28 cellular contexts compared by ENCODE assay signal in the genomic region with DNA sequence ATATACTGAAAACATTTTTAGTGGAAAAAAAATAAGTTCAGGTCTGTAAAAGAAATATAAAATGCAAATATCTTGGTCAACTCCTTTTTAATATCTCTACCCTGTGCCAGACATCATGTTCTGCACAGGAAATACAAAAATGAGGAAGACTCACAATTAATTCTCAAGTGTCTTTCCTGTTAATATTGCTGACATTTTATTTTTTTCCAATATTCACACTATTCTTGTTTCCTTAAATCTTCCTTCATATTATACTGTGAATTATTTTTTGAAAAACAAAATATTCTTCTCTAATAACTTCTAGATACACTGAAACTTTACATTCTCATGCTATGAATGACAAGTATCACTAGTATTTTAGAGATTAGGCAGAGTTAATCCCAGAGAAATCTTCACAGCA.
"Had no signal": no experiment of that assay in that cellular context is flagged by ENCODE, and none has a peak within 500 bp of the region (broad histone marks: within the 10 kb centered on the region; RNA-seq: fewer than 3 reads in every experiment).

No MANE protein-coding gene starts in this region.

- H3K27ac Mint-ChIP-seq: stimulated activated memory B cell treated with anti-CD40 and anti-IgM and Interleukin-4, amounts not matched to agents 10 μg/mL and 1 μg/mL and 100 μg/mL, for 72 hours; stimulated activated naive B cell treated with anti-CD40 and anti-IgM and Interleukin-4, amounts not matched to agents 10 μg/mL and 1 μg/mL and 100 μg/mL, for 72 hours; stimulated activated naive CD8-positive, alpha-beta T cell treated with anti-CD3 and anti-CD28 coated beads, Interleukin-15, amount 100 ng/mL, for 72 hours; stimulated activated naive CD8-positive, alpha-beta T cell treated with anti-CD3 and anti-CD28 coated beads, Interleukin-15, Interleukin-2, amounts not matched to agents 100 ng/mL and 50 ng/mL, for 24 hours; type B pancreatic cell had no signal

- H3K36me3 Mint-ChIP-seq: stimulated activated memory B cell treated with anti-CD40 and anti-IgM and Interleukin-4, amounts not matched to agents 10 μg/mL and 1 μg/mL and 100 μg/mL, for 72 hours; stimulated activated naive B cell treated with anti-CD40 and anti-IgM and Interleukin-4, amounts not matched to agents 10 μg/mL and 1 μg/mL and 100 μg/mL, for 72 hours; type B pancreatic cell had no signal

- H3K4me1 ChIP-seq: stomach, suprapubic skin, testis, thyroid gland, tibial artery, tibial nerve, transverse colon, upper lobe of left lung, upper lobe of right lung, uterus, vagina had no signal

- ATAC-seq: stimulated activated memory B cell treated with anti-CD40 and anti-IgM and Interleukin-4, amounts not matched to agents 10 μg/mL and 1 μg/mL and 100 μg/mL, for 72 hours; stimulated activated naive B cell treated with anti-CD40 and anti-IgM and Interleukin-4, amounts not matched to agents 10 μg/mL and 1 μg/mL and 100 μg/mL, for 72 hours; stimulated activated naive CD8-positive, alpha-beta T cell treated with anti-CD3 and anti-CD28 coated beads, Interleukin-15, amount 100 ng/mL, for 72 hours; stimulated activated naive CD8-positive, alpha-beta T cell treated with anti-CD3 and anti-CD28 coated beads, Interleukin-15, Interleukin-2, amounts not matched to agents 100 U/mL and 50 U/mL, for 24 hours; upper lobe of right lung had no signal

- H3K4me1 Mint-ChIP-seq: stimulated activated memory B cell treated with anti-CD40 and anti-IgM and Interleukin-4, amounts not matched to agents 10 μg/mL and 1 μg/mL and 100 μg/mL, for 72 hours; stimulated activated naive B cell treated with anti-CD40 and anti-IgM and Interleukin-4, amounts not matched to agents 10 μg/mL and 1 μg/mL and 100 μg/mL, for 72 hours; stimulated activated naive CD8-positive, alpha-beta T cell treated with anti-CD3 and anti-CD28 coated beads, Interleukin-15, amount 100 ng/mL, for 72 hours had no signal

- H3K4me3 ChIP-seq: stomach, suprapubic skin, testis, thoracic aorta, thyroid gland, tibial artery, tibial nerve, transverse colon, upper lobe of left lung, upper lobe of right lung, uterus, vagina had no signal

- H3K27ac ChIP-seq: stomach, suprapubic skin, testis, thoracic aorta, thyroid gland, tibial artery, tibial nerve, transverse colon, upper lobe of left lung, upper lobe of right lung, uterus, vagina had no signal

- H3K9me3 Mint-ChIP-seq: stimulated activated naive CD8-positive, alpha-beta T cell treated with anti-CD3 and anti-CD28 coated beads, Interleukin-15, amount 100 ng/mL, for 72 hours; type B pancreatic cell had no signal

- DNase-seq: stimulated activated CD4-positive, alpha-beta T cell treated with anti-CD3 and anti-CD28 coated beads, Interleukin-2, amount 100 ng/mL, for 48 hours; stimulated activated CD4-positive, alpha-beta T cell treated with anti-CD3 and anti-CD28 coated beads, Interleukin-4, amount 100 ng/mL, for 1 hour; stimulated activated CD4-positive, alpha-beta T cell treated with anti-CD3 and anti-CD28 coated beads, Interleukin-4, amount 100 ng/mL, for 24 hours; stimulated activated CD4-positive, alpha-beta T cell treated with anti-CD3 and anti-CD28 coated beads, Interleukin-4, amount 100 ng/mL, for 4 hours; stimulated activated CD8-positive, alpha-beta memory T cell treated with anti-CD3 and anti-CD28 coated beads, Interleukin-4, amount 100 ng/mL, for 48 hours; stimulated activated naive B cell treated with anti-CD40 and anti-IgM and Interleukin-4, amounts not matched to agents 10 μg/mL and 1 μg/mL and 100 μg/mL, for 72 hours; stimulated activated naive CD4-positive, alpha-beta T cell; stimulated activated naive CD4-positive, alpha-beta T cell treated with Interleukin-2 at 50 U/mL for 16 hours; stimulated activated naive CD8-positive, alpha-beta T cell treated with anti-CD3 and anti-CD28 coated beads, Interleukin-15, amount 100 ng/mL, for 72 hours; stimulated activated naive CD8-positive, alpha-beta T cell treated with anti-CD3 and anti-CD28 coated beads, Interleukin-15, Interleukin-2, amounts not matched to agents 100 U/mL and 50 U/mL, for 24 hours; stomach; substantia nigra; testis; thyroid gland; tibial artery; transverse colon; trophoblast cell; upper lobe of left lung; upper lobe of right lung; uterus had no signal

- H3K36me3 ChIP-seq: stomach, suprapubic skin, thoracic aorta, thyroid gland, tibial artery, tibial nerve, transverse colon, upper lobe of left lung, upper lobe of right lung, uterus, vagina had no signal

- H3K9me3 ChIP-seq: stomach, suprapubic skin, testis, thoracic aorta, thyroid gland, tibial artery, tibial nerve, transverse colon, upper lobe of left lung, upper lobe of right lung, uterus, vagina had no signal

- FAIRE-seq: urothelium cell line had no signal

- H3K27me3 ChIP-seq: stomach, suprapubic skin, testis, thyroid gland, tibial artery, tibial nerve, transverse colon, upper lobe of left lung, upper lobe of right lung, vagina had no signal

- H3K4me3 Mint-ChIP-seq: stimulated activated memory B cell treated with anti-CD40 and anti-IgM and Interleukin-4, amounts not matched to agents 10 μg/mL and 1 μg/mL and 100 μg/mL, for 72 hours; stimulated activated naive B cell treated with anti-CD40 and anti-IgM and Interleukin-4, amounts not matched to agents 10 μg/mL and 1 μg/mL and 100 μg/mL, for 72 hours; stimulated activated naive CD8-positive, alpha-beta T cell treated with anti-CD3 and anti-CD28 coated beads, Interleukin-15, amount 100 ng/mL, for 72 hours; stimulated activated naive CD8-positive, alpha-beta T cell treated with anti-CD3 and anti-CD28 coated beads, Interleukin-15, Interleukin-2, amounts not matched to agents 100 ng/mL and 50 ng/mL, for 24 hours; type B pancreatic cell had no signal
